ENCODE assay signal across 8 cellular contexts in the genomic region with DNA sequence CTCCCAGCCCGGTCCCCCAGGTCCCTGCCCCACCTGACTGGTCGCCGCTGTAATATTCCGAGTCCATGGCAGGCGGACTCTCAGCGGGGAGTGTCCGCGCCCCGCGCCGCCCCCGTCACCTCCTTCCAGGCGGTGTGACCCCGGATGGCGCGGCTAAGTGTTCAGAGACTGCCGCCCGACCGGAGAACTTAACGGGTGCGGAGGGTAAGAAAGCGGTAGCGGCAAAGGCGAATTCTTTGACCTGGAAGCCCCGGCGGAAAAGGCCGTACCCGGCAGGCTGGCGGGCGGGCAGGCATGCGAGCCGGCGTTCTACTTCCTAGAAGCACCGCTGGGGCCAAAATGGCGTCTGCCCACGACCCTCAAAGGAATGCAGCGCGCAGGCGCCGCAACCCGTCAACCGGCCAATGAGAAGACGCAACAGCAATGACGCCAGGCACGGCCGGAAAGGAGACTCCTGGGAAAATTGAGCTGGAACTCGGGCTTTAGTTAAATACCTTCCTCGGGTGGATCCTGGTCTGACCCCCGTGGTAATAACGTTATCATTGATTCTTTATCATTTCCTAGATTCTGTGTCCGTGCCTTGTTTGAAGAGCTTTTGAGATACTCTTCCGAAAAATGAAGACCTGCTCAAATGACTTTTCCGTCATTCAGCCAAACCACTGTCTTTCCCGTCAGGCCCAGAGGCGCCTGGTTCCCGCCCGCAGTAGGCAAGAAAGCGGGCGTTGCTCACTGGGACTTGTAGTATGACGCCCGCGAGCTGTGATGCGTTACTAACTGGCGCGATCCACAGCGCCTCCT. TPM values are rescaled to one million over a fixed set of nuclear protein-coding genes. Genes with fewer than 3 reads are reported as not detected.
DNase-seq lines count a peak whose midpoint lies in the region; ATAC-seq and TF ChIP-seq lines count a peak whose summit lies in the region.

A gene (minus strand): TSS at position 348 of the 798 bp plus-strand sequence. CDS start 281 bp downstream, at position 67.

- H3K9me3 ChIP-seq in SU-DHL-6 (ENCODE audit: insufficient read depth, low read length) (no peaks in the 10 kb centered on the region), thymus (ENCODE audit: control insufficient read depth) (no peaks in the 10 kb centered on the region)

- DNase-seq in GM12864 (ENCODE audit: low read depth) (peak; percentile 84), NCI-H128 (lab: John Stamatoyannopoulos, UW; ENCODE audit: unreplicated experiment) (peak; percentile 87), head of caudate nucleus (peak; percentile 90 to 98 (median 96)), osteocyte (ENCODE audit: extremely low spot score, unreplicated experiment) (peak; percentile 98)
- DNase-seq in activated naive CD8-positive, alpha-beta T cell treated with anti-CD3 and anti-CD28 coated beads, Interleukin-2, amount 10 ng/mL, durations not matched to agents 7 days and 5 days: peak; percentile 91

- TF ChIP-seq CTCF in GM12864 (IDR thresholded peaks at IDR 0.05; ENCODE audit: low read depth, low read length, missing control alignments) (peak; percentile 16), SU-DHL-6 (IDR thresholded peaks at IDR 0.05; ENCODE audit: insufficient read depth, low read length, poor library complexity, severe bottlenecking) (no peak), osteocyte (IDR thresholded peaks at IDR 0.05) (peak; percentile 22)

- H3K4me3 Mint-ChIP-seq in activated naive CD8-positive, alpha-beta T cell treated with anti-CD3 and anti-CD28 coated beads, Interleukin-2, amount 10 ng/mL, durations not matched to agents 7 days and 5 days: peak within 1 kb of the TSS; percentile 96
- peak within 1 kb of the TSS; percentile 86 for H3K4me3 Mint-ChIP-seq in osteocyte (ENCODE audit: unreplicated experiment)

- peak within 1 kb of the TSS; percentile 78 for H3K9ac ChIP-seq in SU-DHL-6 (ENCODE audit: low read length)

- H4K20me1 ChIP-seq in SU-DHL-6 (ENCODE audit: low read depth, low read length): no peaks in the 10 kb centered on the region

- peak within 1 kb of the TSS; percentile 92 for H3K27ac Mint-ChIP-seq in activated naive CD8-positive, alpha-beta T cell treated with anti-CD3 and anti-CD28 coated beads, Interleukin-2, amount 10 ng/mL, durations not matched to agents 7 days and 5 days
- peak within 1 kb of the TSS; percentile 97 for H3K27ac Mint-ChIP-seq in osteocyte (ENCODE audit: unreplicated experiment)

- peaks cover 12% of the 10 kb centered on the region for H3K4me1 ChIP-seq in thymus (ENCODE audit: control insufficient read depth, insufficient read depth, low read length)

- H3K27me3 ChIP-seq in SU-DHL-6 (ENCODE audit: low read length) (no peaks in the 10 kb centered on the region), thymus (ENCODE audit: control insufficient read depth, insufficient read depth) (no peaks in the 10 kb centered on the region)

- H3K27ac ChIP-seq in SU-DHL-6 (ENCODE audit: low read depth, low read length) (peak within 1 kb of the TSS; percentile 65), thymus (ENCODE audit: low read depth) (peak within 1 kb of the TSS; percentile 95)

- intact Hi-C loops in head of caudate nucleus (cut with DNase I): loop anchor here (5.0 to 10.0 kb wide), 3 partner anchors 128 to 176 kb away; a partner anchor contains a TSS

- peaks cover 6% of the 10 kb centered on the region for H3K27me3 Mint-ChIP-seq in activated naive CD8-positive, alpha-beta T cell treated with anti-CD3 and anti-CD28 coated beads, Interleukin-2, amount 10 ng/mL, durations not matched to agents 7 days and 5 days
- no peaks in the 10 kb centered on the region for H3K27me3 Mint-ChIP-seq in osteocyte (ENCODE audit: unreplicated experiment)

- under 1% methylated on average over 66 of the region's 66 CpGs for WGBS in thymus

- peaks cover 22% of the 10 kb centered on the region for H3K4me1 Mint-ChIP-seq in activated naive CD8-positive, alpha-beta T cell treated with anti-CD3 and anti-CD28 coated beads, Interleukin-2, amount 10 ng/mL, durations not matched to agents 7 days and 5 days
- peaks cover 24% of the 10 kb centered on the region for H3K4me1 Mint-ChIP-seq in osteocyte (ENCODE audit: unreplicated experiment)

- peak within 1 kb of the TSS; percentile 91 for H3K4me3 ChIP-seq in GM12864 (ENCODE audit: low read depth, low read length)
- H3K4me3 ChIP-seq in SU-DHL-6 (ENCODE audit: insufficient read depth, low read length, poor library complexity, severe bottlenecking): peak within 1 kb of the TSS; percentile 61
- H3K4me3 ChIP-seq in thymus (ENCODE audit: low read length): peak within 1 kb of the TSS; percentile 100

- H3K36me3 ChIP-seq in SU-DHL-6 (ENCODE audit: low read length): peaks cover 4% of the 10 kb centered on the region; the same call in 1 of the 2 replicates
- H3K36me3 ChIP-seq in thymus (ENCODE audit: control insufficient read depth, insufficient read depth): peaks cover 7% of the 10 kb centered on the region

- H3K4me2 ChIP-seq in SU-DHL-6 (ENCODE audit: low read depth, low read length, poor library complexity, severe bottlenecking): peak within 1 kb of the TSS; percentile 72

- peaks cover 6% of the 10 kb centered on the region for H3K9me3 Mint-ChIP-seq in activated naive CD8-positive, alpha-beta T cell treated with anti-CD3 and anti-CD28 coated beads, Interleukin-2, amount 10 ng/mL, durations not matched to agents 7 days and 5 days
- H3K9me3 Mint-ChIP-seq in osteocyte (ENCODE audit: unreplicated experiment): no peaks in the 10 kb centered on the region

- peaks cover 11% of the 10 kb centered on the region for H3K36me3 Mint-ChIP-seq in activated naive CD8-positive, alpha-beta T cell treated with anti-CD3 and anti-CD28 coated beads, Interleukin-2, amount 10 ng/mL, durations not matched to agents 7 days and 5 days
- H3K36me3 Mint-ChIP-seq in osteocyte (ENCODE audit: unreplicated experiment): peaks cover 6% of the 10 kb centered on the region

- no peaks in the 10 kb centered on the region for H3F3A ChIP-seq in SU-DHL-6 (ENCODE audit: insufficient read depth)

- H3K79me2 ChIP-seq in SU-DHL-6 (ENCODE audit: insufficient read depth, low read length): peaks cover 49% of the 10 kb centered on the region

- H3K9me2 ChIP-seq in SU-DHL-6 (replicated peaks; ENCODE audit: insufficient read depth, low read length): no peaks in the 10 kb centered on the region

- POLR2A ChIA-PET in activated naive CD8-positive, alpha-beta T cell treated with anti-CD3 and anti-CD28 coated beads, Interleukin-2, amount 10 ng/mL, durations not matched to agents 7 days and 5 days (lab: Charles Lee): interaction anchor here (0.7 to 2.8 kb wide), 18 partner anchors 11 to 502 kb away, joined by 3 to 27 read pairs (median 3); a partner anchor contains a TSS

- peak; percentile 88 for ATAC-seq in HG02678 (IDR thresholded peaks at IDR 0.05; ENCODE audit: unreplicated experiment)
- peak; percentile 91 for ATAC-seq in activated naive CD8-positive, alpha-beta T cell treated with anti-CD3 and anti-CD28 coated beads, Interleukin-2, amount 10 ng/mL, durations not matched to agents 7 days and 5 days (ENCODE audit: low read depth)

- peak within 1 kb of the TSS; percentile 84 for H2AFZ ChIP-seq in SU-DHL-6 (ENCODE audit: low read depth, low read length, severe bottlenecking)

RNA-seq across cellular contexts. Expression of the gene that starts here (rescaled TPM):
- 10 to 100 TPM; 53.1 to 59.6 TPM for total RNA-seq in activated naive CD8-positive, alpha-beta T cell treated with anti-CD3 and anti-CD28 coated beads, Interleukin-2, amount 10 ng/mL, durations not matched to agents 7 days and 5 days
- 39.8 and 40.9 TPM in 2 replicates for total RNA-seq in osteocyte
- polyA plus RNA-seq in thymus: 33.5 TPM

Comparison
In these comparisons a context has a peak if more than half of its experiments do, and no peak if none do; other contexts are left out.
1. Peak in every context shown above with its lines: DNase-seq, ATAC-seq, H3K4me3 ChIP-seq and H3K27ac ChIP-seq.